ENCODE assay signal across 8 cellular contexts in the genomic region with DNA sequence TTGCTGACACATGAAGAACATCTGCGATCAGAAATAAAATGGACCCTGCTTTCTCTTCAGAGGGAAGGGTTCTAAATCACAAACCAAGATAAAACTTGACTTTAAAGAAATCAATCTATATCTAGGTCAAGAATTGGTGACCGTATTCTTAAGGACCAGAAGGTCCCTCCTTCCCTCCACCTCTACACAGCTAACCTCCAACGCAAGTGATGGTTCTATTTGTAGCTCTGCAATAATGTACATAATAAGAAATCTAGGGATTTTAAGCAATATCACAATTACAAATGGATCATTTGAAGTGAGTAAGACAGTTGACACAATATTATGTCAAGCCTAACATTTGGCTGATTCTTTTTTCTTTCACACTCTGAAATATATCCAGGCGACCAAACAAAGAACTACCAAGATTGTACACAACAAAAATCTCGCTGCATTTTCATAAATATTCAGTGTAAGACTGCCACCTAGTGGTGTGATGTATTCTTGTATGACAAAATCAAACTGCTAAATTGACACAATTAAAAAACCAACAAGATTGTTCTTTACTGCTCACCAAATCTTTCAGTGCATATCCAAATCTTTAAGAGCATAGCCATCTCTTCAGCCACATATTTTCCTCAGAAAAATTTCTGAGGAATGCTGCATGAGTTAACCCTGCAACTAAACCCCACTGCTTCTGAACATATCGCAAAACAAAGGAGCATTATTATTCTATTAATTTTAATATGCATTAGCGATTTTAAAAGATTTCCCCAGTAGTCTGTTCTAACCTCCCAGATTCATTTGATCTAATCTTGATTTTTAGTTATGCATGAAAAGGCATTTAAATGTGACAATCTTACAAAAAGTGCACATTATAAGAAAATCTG.
DNase-seq lines count a peak whose midpoint lies in the region; ATAC-seq lines count a peak whose summit lies in the region.

No MANE protein-coding gene starts in this region.

- ATAC-seq in GM21529 (IDR thresholded peaks at IDR 0.05; ENCODE audit: unreplicated experiment) (peak; percentile 66), HG02852 (IDR thresholded peaks at IDR 0.05; ENCODE audit: unreplicated experiment) (no peak)

- DNase-seq in COLO829 (ENCODE audit: low spot score) = peak; percentile 61
- DNase-seq in NCI-H187 (lab: John Stamatoyannopoulos, UW) = peak; percentile 23 to 36
- peak; percentile 73 for DNase-seq in SW480 (ENCODE audit: low spot score)
- peak; percentile 66 for DNase-seq in fibroblast of gingiva (ENCODE audit: low read depth)
- DNase-seq in non-pigmented ciliary epithelial cell (ENCODE audit: low read depth) = peak; percentile 30
- no peak for DNase-seq in activated naive CD4-positive, alpha-beta T cell (lab: John Stamatoyannopoulos, UW)

Comparison
In these comparisons a context has a peak if more than half of its experiments do, and no peak if none do; other contexts are left out.
1. DNase-seq: peak in COLO829 (single experiment), NCI-H187 (2 of 2), SW480 (single experiment), fibroblast of gingiva (single experiment) and non-pigmented ciliary epithelial cell (single experiment); none in activated naive CD4-positive, alpha-beta T cell (0 of 4).